In the genomic region with DNA sequence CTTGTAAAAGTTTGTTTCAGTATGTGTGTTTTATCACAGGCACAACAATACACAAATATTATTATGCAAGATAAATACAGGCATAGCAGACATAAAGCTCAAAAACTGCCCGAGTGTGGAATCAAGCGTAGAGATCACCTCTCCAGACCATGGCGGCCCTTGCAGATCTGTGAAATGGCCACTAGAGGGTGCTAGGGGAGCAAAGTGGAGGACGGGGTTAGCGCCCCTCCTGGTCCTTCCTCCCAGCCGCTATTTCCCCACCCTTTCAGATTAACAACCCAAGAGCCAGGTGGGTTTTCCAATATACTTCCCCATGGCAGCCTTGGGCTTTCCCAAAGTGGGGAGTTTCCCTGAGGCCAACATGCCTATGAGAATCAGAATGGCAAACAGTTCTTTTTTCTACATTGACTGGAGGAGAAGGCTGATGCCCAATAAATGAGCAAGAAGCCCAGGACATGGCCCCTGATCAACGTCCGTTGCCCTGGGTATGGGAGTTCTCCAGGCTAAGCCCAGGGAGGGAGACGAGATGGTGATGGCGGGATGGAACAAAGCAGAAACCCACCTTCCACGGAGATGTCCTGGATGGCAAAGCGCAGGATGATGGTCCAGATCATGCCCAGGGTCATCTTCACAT, we compare ENCODE assay signal across 1 cellular context.
TF ChIP-seq lines count a peak whose summit lies in the region.

No MANE protein-coding gene starts in this region.

TF ChIP-seq in HepG2, 621 proteins besides CTCF, POLR2A, EP300 and RAD21 (continued from another document):
- TF ChIP-seq PPARG (CRISPR knock-in tag; conservative IDR thresholded peaks at IDR 0.05) (peak; percentile 41; the same call in 1 of the 2 replicates), ZZZ3 (CRISPR knock-in tag; IDR thresholded peaks at IDR 0.05; ENCODE audit: borderline replicate concordance) (no peak), SMARCC2 (IDR thresholded peaks at IDR 0.05) (no peak), STAG1 (CRISPR knock-in tag; IDR thresholded peaks at IDR 0.05) (peak; percentile 93), KLF12 (CRISPR knock-in tag; IDR thresholded peaks at IDR 0.05; ENCODE audit: borderline replicate concordance) (no peak)
